Comparison of ENCODE assay signal across 1 cellular context in the genomic region with DNA sequence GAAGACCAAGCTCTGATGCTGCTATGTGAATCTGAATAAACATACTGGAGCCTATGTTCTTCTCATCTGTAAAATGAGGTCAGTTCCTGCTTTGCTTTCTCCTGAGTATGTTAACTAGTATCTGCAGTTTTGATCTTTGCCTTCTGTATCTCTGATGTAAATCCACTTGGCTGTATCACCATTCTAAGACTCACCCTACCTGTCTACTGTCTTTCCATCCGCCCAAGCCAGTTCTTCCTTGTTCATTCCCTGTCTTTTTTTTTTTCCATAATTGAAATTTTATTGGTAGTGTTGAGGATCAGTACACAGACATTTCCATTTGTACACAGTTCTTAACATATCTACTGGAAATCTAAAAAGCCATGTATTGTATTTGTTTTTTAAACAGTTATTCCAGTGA.
A peak's percentile ranks its signal among the peaks of the same experiment; 100 is the strongest.
TF ChIP-seq lines count a peak whose summit lies in the region.

No MANE protein-coding gene starts in this region.

TF ChIP-seq in K562, 482 proteins besides CTCF, POLR2A, EP300 and RAD21:
- TF ChIP-seq, protein P1, sequence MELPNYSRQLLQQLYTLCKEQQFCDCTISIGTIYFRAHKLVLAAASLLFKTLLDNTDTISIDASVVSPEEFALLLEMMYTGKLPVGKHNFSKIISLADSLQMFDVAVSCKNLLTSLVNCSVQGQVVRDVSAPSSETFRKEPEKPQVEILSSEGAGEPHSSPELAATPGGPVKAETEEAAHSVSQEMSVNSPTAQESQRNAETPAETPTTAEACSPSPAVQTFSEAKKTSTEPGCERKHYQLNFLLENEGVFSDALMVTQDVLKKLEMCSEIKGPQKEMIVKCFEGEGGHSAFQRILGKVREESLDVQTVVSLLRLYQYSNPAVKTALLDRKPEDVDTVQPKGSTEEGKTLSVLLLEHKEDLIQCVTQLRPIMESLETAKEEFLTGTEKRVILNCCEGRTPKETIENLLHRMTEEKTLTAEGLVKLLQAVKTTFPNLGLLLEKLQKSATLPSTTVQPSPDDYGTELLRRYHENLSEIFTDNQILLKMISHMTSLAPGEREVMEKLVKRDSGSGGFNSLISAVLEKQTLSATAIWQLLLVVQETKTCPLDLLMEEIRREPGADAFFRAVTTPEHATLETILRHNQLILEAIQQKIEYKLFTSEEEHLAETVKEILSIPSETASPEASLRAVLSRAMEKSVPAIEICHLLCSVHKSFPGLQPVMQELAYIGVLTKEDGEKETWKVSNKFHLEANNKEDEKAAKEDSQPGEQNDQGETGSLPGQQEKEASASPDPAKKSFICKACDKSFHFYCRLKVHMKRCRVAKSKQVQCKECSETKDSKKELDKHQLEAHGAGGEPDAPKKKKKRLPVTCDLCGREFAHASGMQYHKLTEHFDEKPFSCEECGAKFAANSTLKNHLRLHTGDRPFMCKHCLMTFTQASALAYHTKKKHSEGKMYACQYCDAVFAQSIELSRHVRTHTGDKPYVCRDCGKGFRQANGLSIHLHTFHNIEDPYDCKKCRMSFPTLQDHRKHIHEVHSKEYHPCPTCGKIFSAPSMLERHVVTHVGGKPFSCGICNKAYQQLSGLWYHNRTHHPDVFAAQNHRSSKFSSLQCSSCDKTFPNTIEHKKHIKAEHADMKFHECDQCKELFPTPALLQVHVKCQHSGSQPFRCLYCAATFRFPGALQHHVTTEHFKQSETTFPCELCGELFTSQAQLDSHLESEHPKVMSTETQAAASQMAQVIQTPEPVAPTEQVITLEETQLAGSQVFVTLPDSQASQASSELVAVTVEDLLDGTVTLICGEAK (IDR thresholded peaks at IDR 0.05): peak; percentile 52; the same call in 1 of the 2 replicates
- TF ChIP-seq, protein P1 (CRISPR knock-in tag; IDR thresholded peaks at IDR 0.05): no peak
- TF ChIP-seq TCF7L2 (IDR thresholded peaks at IDR 0.05; ENCODE audit: low read depth, low read length): no peak
TF ChIP-seq in K562: peak in this region for 1.
